17 cellular contexts compared by ENCODE assay signal in the genomic region with DNA sequence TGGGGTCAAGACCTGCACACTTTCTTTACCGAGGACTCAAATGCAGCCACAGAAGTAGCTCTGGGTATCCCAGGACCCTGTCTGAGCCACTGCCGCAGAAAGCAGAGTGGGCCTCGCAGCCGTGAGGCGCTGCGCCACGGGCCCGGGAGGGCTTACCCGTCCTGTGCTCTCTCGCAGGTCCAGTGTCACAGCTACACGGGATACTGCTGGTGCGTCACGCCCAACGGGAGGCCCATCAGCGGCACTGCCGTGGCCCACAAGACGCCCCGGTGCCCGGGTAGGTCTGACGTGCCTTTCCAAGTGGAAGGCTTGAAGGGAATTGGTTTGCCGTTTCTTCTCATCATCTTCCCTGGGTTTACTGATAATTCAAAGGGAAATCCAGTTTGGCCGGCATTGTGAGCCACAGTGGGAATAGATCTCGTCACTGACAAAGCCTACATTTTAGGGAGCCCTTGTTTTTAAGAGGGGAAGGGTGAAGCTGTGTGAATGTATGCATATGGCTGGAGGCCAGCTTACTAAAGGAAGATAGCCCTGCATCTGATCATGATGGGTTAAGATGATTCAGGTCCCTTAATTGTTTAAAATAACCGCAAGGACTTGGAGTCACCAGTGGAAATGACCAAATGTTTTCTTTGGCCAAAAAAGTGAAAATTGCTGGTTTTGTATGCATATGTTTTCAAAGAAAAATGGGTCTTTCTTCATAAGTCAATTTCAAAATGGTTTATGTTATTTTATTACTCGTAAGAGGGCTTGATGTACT.
DNase-seq lines count a peak whose midpoint lies in the region; ATAC-seq and TF ChIP-seq lines count a peak whose summit lies in the region.
"Had no signal": no experiment of that assay in that cellular context is flagged by ENCODE, and none has a peak within 500 bp of the region (broad histone marks: within the 10 kb centered on the region; RNA-seq: fewer than 3 reads in every experiment).

No MANE protein-coding gene starts in this region.

- no peak overlapping the region for H2AFZ ChIP-seq in mammary epithelial cell (ENCODE audit: low read depth, low read length)

- 58% methylated on average over 10 of the region's 25 CpGs for WGBS in mammary epithelial cell (ENCODE audit: low coverage, missing lambda C conversion rate)

- no peak overlapping the region for H3K9ac ChIP-seq in mammary epithelial cell (ENCODE audit: insufficient read depth, low read length)
- H3K9ac ChIP-seq: BLaER1 treated with 17β-estradiol and CSF1 and Interleukin-3, amounts not matched to agents 10 nM and 100 nM had no signal

- H3K27ac ChIP-seq in mammary epithelial cell (ENCODE audit: insufficient read depth, low read depth, low read length): no peak overlapping the region
- H3K27ac ChIP-seq: 22Rv1; BLaER1 treated with 17β-estradiol and CSF1 and Interleukin-3, amounts not matched to agents 10 nM and 100 nM; SJCRH30 had no signal

- H3K79me2 ChIP-seq in mammary epithelial cell (ENCODE audit: insufficient read depth, low read length): no peaks in the 10 kb centered on the region

- peak; percentile 78 for DNase-seq in MCF 10A (ENCODE audit: unreplicated experiment)
- DNase-seq in mammary epithelial cell: no peak
- peak; percentile 95 for DNase-seq in fibroblast of the aortic adventitia (ENCODE audit: low read depth)
- DNase-seq in posterior vena cava (ENCODE audit: low spot score): peak; percentile 77
- DNase-seq in natural killer cell: no peak
- DNase-seq in naive thymus-derived CD8-positive, alpha-beta T cell: no peak
- DNase-seq: erythroblast, NCI-H1694, NCI-H446 treated with DMSO at 0.1 percent for 48 hours, SJCRH30 had no signal

- H3K9me3 Mint-ChIP-seq in MCF 10A (ENCODE audit: unreplicated experiment): no peaks in the 10 kb centered on the region
- H3K9me3 Mint-ChIP-seq in natural killer cell: no peaks in the 10 kb centered on the region
- H3K9me3 Mint-ChIP-seq in naive thymus-derived CD8-positive, alpha-beta T cell: no peaks in the 10 kb centered on the region
- H3K9me3 Mint-ChIP-seq: activated T-helper 2 cell treated with anti-CD3 and anti-CD28 coated beads, Interferon-gamma antibody, Interleukin-2, Interleukin-4, amounts not matched to agents 10 μg/mL and 5 μg/mL and 100 μg/mL, durations not matched to agents 14 hours and 24 hours and 36 hours; dendritic cell treated with granulocyte-macrophage colony-stimulating factor and Interleukin-4, amounts not matched to agents 40 ng/mL and 50 ng/mL, for 4 days; T-helper 2 cell treated with Interferon-gamma antibody and Interleukin-4, amounts not matched to agents 5 μg/mL and 100 μg/mL, for 36 hours had no signal

- no peaks in the 10 kb centered on the region for H4K20me1 ChIP-seq in mammary epithelial cell (ENCODE audit: insufficient read depth, low read length)
- H4K20me1 ChIP-seq: BLaER1 treated with 17β-estradiol and CSF1 and Interleukin-3, amounts not matched to agents 10 nM and 100 nM had no signal

- TF ChIP-seq CTCF in MCF 10A (IDR thresholded peaks at IDR 0.05; ENCODE audit: unreplicated experiment) (no peak), mammary epithelial cell (conservative IDR thresholded peaks at IDR 0.05 in 1 of 2, IDR thresholded peaks at IDR 0.05 in 1 of 2; ENCODE audit: extremely low read depth in 1 of 2, insufficient read depth in 1 of 2, low read depth in 1 of 2, low read length in 2 of 2) (no peak), fibroblast of the aortic adventitia (IDR thresholded peaks at IDR 0.05; ENCODE audit: insufficient read depth, low read length) (no peak), natural killer cell (IDR thresholded peaks at IDR 0.05) (no peak)

- no peak overlapping the region for H3K4me2 ChIP-seq in mammary epithelial cell (ENCODE audit: insufficient read depth, low read depth, low read length)

- H3K4me1 ChIP-seq in mammary epithelial cell (ENCODE audit: insufficient read depth, low read length): no peaks in the 10 kb centered on the region
- H3K4me1 ChIP-seq: SJCRH30 had no signal

- H3K9me3 ChIP-seq in mammary epithelial cell (replicated peaks; ENCODE audit: insufficient read depth, low read length): peaks cover 16% of the 10 kb centered on the region
- H3K9me3 ChIP-seq: BLaER1 treated with 17β-estradiol and CSF1 and Interleukin-3, amounts not matched to agents 10 nM and 100 nM; SJCRH30 had no signal

- CTCF ChIA-PET in MCF 10A (lab: Yijun Ruan, JAX): no interaction called here
- CTCF ChIA-PET in mammary epithelial cell (lab: Charles Lee; ENCODE audit: low non-redundant PET): no interaction called here

- POLR2A ChIA-PET in MCF 10A (lab: Yijun Ruan, JAX): no interaction called here
- POLR2A ChIA-PET in naive thymus-derived CD8-positive, alpha-beta T cell (lab: Charles Lee): no interaction called here

- no peak overlapping the region for H3K4me3 Mint-ChIP-seq in MCF 10A (ENCODE audit: unreplicated experiment)
- H3K4me3 Mint-ChIP-seq in natural killer cell: no peak overlapping the region
- no peak overlapping the region for H3K4me3 Mint-ChIP-seq in naive thymus-derived CD8-positive, alpha-beta T cell
- H3K4me3 Mint-ChIP-seq: dendritic cell treated with granulocyte-macrophage colony-stimulating factor and Interleukin-4, amounts not matched to agents 40 ng/mL and 50 ng/mL, for 4 days; T-helper 2 cell treated with Interferon-gamma antibody and Interleukin-4, amounts not matched to agents 5 μg/mL and 100 μg/mL, for 36 hours had no signal

- H3K36me3 ChIP-seq in mammary epithelial cell (ENCODE audit: insufficient read depth, low read length): no peaks in the 10 kb centered on the region
- H3K36me3 ChIP-seq: BLaER1 treated with 17β-estradiol and CSF1 and Interleukin-3, amounts not matched to agents 10 nM and 100 nM; SJCRH30 had no signal

- H3K4me1 Mint-ChIP-seq in MCF 10A (ENCODE audit: insufficient read depth, unreplicated experiment) (peaks cover 18% of the 10 kb centered on the region), natural killer cell (no peaks in the 10 kb centered on the region)
- H3K4me1 Mint-ChIP-seq in naive thymus-derived CD8-positive, alpha-beta T cell: no peaks in the 10 kb centered on the region

- H3K27me3 ChIP-seq in mammary epithelial cell (ENCODE audit: insufficient read depth, low read length): no peaks in the 10 kb centered on the region

- in situ Hi-C loops in mammary epithelial cell (cut with MboI; ENCODE audit: low sequenced_read_pairs in 2 of 2): no loop called here

- ATAC-seq in natural killer cell (no peak), HG02852 (IDR thresholded peaks at IDR 0.05; ENCODE audit: unreplicated experiment) (no peak), GM19463 (IDR thresholded peaks at IDR 0.05; ENCODE audit: unreplicated experiment) (no peak)
- no peak for ATAC-seq in naive thymus-derived CD8-positive, alpha-beta T cell

- peaks cover 36% of the 10 kb centered on the region for H3K27me3 Mint-ChIP-seq in MCF 10A (ENCODE audit: insufficient read depth, unreplicated experiment)
- H3K27me3 Mint-ChIP-seq in natural killer cell (ENCODE audit: low read depth in 2 of 2): peaks cover 5 to 15% of the 10 kb centered on the region in 2 donors
- peaks cover 0 to 52% (median 6%) of the 10 kb centered on the region in 5 donors for H3K27me3 Mint-ChIP-seq in naive thymus-derived CD8-positive, alpha-beta T cell
- H3K27me3 Mint-ChIP-seq: dendritic cell treated with granulocyte-macrophage colony-stimulating factor and Interleukin-4, amounts not matched to agents 40 ng/mL and 50 ng/mL, for 4 days had no signal

- dilution Hi-C loops in mammary epithelial cell (cut with HindIII; ENCODE audit: low sequenced_read_pairs): no loop called here

- no TSS peak for BruUV-seq in MCF 10A (replicated peaks; lab: Mats Ljungman, UMichigan)
- BruUV-seq in mammary epithelial cell (replicated peaks; lab: Mats Ljungman, UMichigan): no TSS peak

- intact Hi-C loops in MCF 10A (cut with micrococcal nuclease): no loop called here
- intact Hi-C loops in mammary epithelial cell (cut with micrococcal nuclease): no loop called here
- intact Hi-C loops in posterior vena cava (cut with DNase I): loop anchor here in 1 of 2 donors (10.0 kb wide), 1 partner anchor 153 kb away; no protein-coding TSS in a partner anchor
- intact Hi-C loops in natural killer cell (cut with micrococcal nuclease): no loop called here

- H3K27ac Mint-ChIP-seq in MCF 10A (ENCODE audit: low read depth, unreplicated experiment) (no peak overlapping the region), natural killer cell (no peak overlapping the region)
- H3K27ac Mint-ChIP-seq in naive thymus-derived CD8-positive, alpha-beta T cell: no peak overlapping the region
- H3K27ac Mint-ChIP-seq: activated T-helper 2 cell treated with anti-CD3 and anti-CD28 coated beads, Interferon-gamma antibody, Interleukin-2, Interleukin-4, amounts not matched to agents 10 μg/mL and 5 μg/mL and 100 μg/mL, durations not matched to agents 14 hours and 24 hours and 36 hours; dendritic cell treated with granulocyte-macrophage colony-stimulating factor and Interleukin-4, amounts not matched to agents 40 ng/mL and 50 ng/mL, for 4 days; T-helper 2 cell treated with Interferon-gamma antibody and Interleukin-4, amounts not matched to agents 5 μg/mL and 100 μg/mL, for 36 hours had no signal

- H3K36me3 Mint-ChIP-seq in MCF 10A (ENCODE audit: insufficient read depth, unreplicated experiment) (no peaks in the 10 kb centered on the region), natural killer cell (no peaks in the 10 kb centered on the region)
- H3K36me3 Mint-ChIP-seq in naive thymus-derived CD8-positive, alpha-beta T cell: no peaks in the 10 kb centered on the region

- H3K4me3 ChIP-seq in mammary epithelial cell (replicated peaks in 1 of 3; ENCODE audit: insufficient read depth in 1 of 3, low read depth in 2 of 3, low read length in 3 of 3) (no peak overlapping the region), fibroblast of the aortic adventitia (ENCODE audit: low read depth, low read length) (no peak overlapping the region)
- H3K4me3 ChIP-seq: BLaER1 treated with 17β-estradiol and CSF1 and Interleukin-3, amounts not matched to agents 10 nM and 100 nM; SJCRH30 had no signal

Comparison
In these comparisons a context has a peak if more than half of its experiments do, and no peak if none do; other contexts are left out.
1. DNase-seq: peak in MCF 10A (single experiment), fibroblast of the aortic adventitia (single experiment) and posterior vena cava (single experiment); none in mammary epithelial cell (single experiment), natural killer cell (single experiment) and naive thymus-derived CD8-positive, alpha-beta T cell (0 of 10).